In the genomic region with DNA sequence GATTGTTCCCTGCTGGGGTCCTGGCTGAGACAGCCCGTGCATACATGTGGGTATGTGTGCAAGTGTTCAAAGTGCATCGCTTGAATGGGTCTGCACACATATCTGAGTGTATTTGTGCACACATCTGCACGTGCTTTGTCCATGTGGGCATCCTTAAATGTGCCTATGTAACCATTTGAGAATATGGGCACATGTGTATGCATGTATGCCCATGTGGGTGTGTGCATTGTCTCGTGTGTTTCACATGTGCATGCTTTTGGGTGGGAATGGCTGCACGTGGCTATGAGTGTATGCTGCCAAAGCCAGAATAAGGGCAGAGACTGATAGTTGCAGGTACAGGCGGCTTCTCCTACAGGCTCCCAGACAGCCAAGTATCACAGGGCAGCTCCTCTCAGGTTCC, we compare ENCODE assay signal across 21 cellular contexts.
DNase-seq lines count a peak whose midpoint lies in the region; ATAC-seq, FAIRE-seq and TF ChIP-seq lines count a peak whose summit lies in the region.
"Had no signal": no experiment of that assay in that cellular context is flagged by ENCODE, and none has a peak within 500 bp of the region (broad histone marks: within the 10 kb centered on the region; RNA-seq: fewer than 3 reads in every experiment).

No MANE protein-coding gene starts in this region.

- no peaks in the 10 kb centered on the region for H4K20me1 ChIP-seq in H1 (replicated peaks in 1 of 2; ENCODE audit: control insufficient read depth in 1 of 2, insufficient read depth in 2 of 2, low read length in 2 of 2)
- H4K20me1 ChIP-seq: BLaER1 treated with 17β-estradiol and CSF1 and Interleukin-3, amounts not matched to agents 10 nM and 100 nM had no signal

- no peak overlapping the region for H3K4me2 ChIP-seq in H1 (ENCODE audit: insufficient read depth in 1 of 2, low read depth in 2 of 2, low read length in 2 of 2)
- no peak overlapping the region for H3K4me2 ChIP-seq in trophoblast cell (ENCODE audit: low read length)
- H3K4me2 ChIP-seq: A549; BLaER1 treated with 17β-estradiol and CSF1 and Interleukin-3, amounts not matched to agents 10 nM and 100 nM had no signal

- H2AFZ ChIP-seq in H1 (ENCODE audit: low read length) (no peak overlapping the region), trophoblast cell (ENCODE audit: insufficient read depth, low read length, poor library complexity) (no peak overlapping the region)

- H3K23me2 ChIP-seq in H1 (ENCODE audit: low read depth, low read length) = no peaks in the 10 kb centered on the region

- H2BK20ac ChIP-seq in H1 (ENCODE audit: low read length) = no peak overlapping the region

- peaks cover 9% of the 10 kb centered on the region for H3K27me3 Mint-ChIP-seq in activated CD8-positive, alpha-beta T cell treated with anti-CD3 and anti-CD28 coated beads, Interleukin-2, amount 10 ng/mL, durations not matched to agents 7 days and 5 days (ENCODE audit: low read depth)
- H3K27me3 Mint-ChIP-seq in activated CD8-positive, alpha-beta T cell treated with anti-CD3 and anti-CD28 coated beads for 36 hours = peaks cover 29% of the 10 kb centered on the region

- no peak for DNase-seq in activated CD8-positive, alpha-beta T cell treated with anti-CD3 and anti-CD28 coated beads, Interleukin-2, amount 10 ng/mL, durations not matched to agents 7 days and 5 days
- no peak for DNase-seq in activated CD8-positive, alpha-beta T cell treated with anti-CD3 and anti-CD28 coated beads for 36 hours
- DNase-seq in H1 (ENCODE audit: low read depth in 1 of 2, low spot score in 2 of 2) (no peak), trophoblast cell (no peak), T-helper 2 cell (no peak)
- DNase-seq: AML-193; Caco-2; Calu3; CD4-positive, alpha-beta T cell; CD8-positive, alpha-beta T cell; DMS79 treated with DMSO at 0.1 percent for 48 hours; GF-D8 had no signal

- intact Hi-C loops in activated CD8-positive, alpha-beta T cell treated with anti-CD3 and anti-CD28 coated beads for 36 hours (cut with micrococcal nuclease) = no loop called here

- H2BK120ac ChIP-seq in H1 (replicated peaks; ENCODE audit: low read depth, low read length) (no peak overlapping the region), trophoblast cell (ENCODE audit: insufficient read depth, low read length, poor library complexity) (no peak overlapping the region)

- H2AK5ac ChIP-seq in H1 (ENCODE audit: low read depth, low read length) (no peak overlapping the region), trophoblast cell (ENCODE audit: low read length) (no peak overlapping the region)

- H4K5ac ChIP-seq in H1 (ENCODE audit: insufficient read length, low read depth, low read length) = no peak overlapping the region

- H3K79me2 ChIP-seq in H1 (ENCODE audit: control insufficient read depth in 1 of 2, insufficient read depth in 2 of 2, low read length in 2 of 2) (no peaks in the 10 kb centered on the region), trophoblast cell (ENCODE audit: control insufficient read depth, insufficient read depth, low read length, poor library complexity) (no peaks in the 10 kb centered on the region)

- H3K18ac ChIP-seq in H1 (ENCODE audit: extremely low read depth, low read length) = no peak overlapping the region
- H3K18ac ChIP-seq in trophoblast cell (ENCODE audit: low read length) = no peak overlapping the region

- no peak for FAIRE-seq in H1 (lab: Jason Lieb, UNC)
- FAIRE-seq: A549, D721Med, G401.6, GM12891, GM19239 had no signal

- 72% methylated on average over 6 of the region's 6 CpGs; no CpG with 5 or more reads in 1 of the 2 experiments for WGBS in H1 (ENCODE audit: extremely low coverage in 1 of 2, insufficient coverage in 1 of 2, insufficient read length in 1 of 2, insufficient replicate concordance in 2 of 2, low coverage in 1 of 2, low lambda C conversion rate in 2 of 2, missing lambda C conversion rate in 1 of 2), 2 experiments
- no CpG with 5 or more reads among the region's 6 CpGs for WGBS in trophoblast cell (ENCODE audit: extremely low coverage, insufficient coverage, insufficient read length)

- H3K79me1 ChIP-seq in H1 (ENCODE audit: low read depth, low read length) (no peaks in the 10 kb centered on the region), trophoblast cell (ENCODE audit: low read length) (no peaks in the 10 kb centered on the region)

- no peaks in the 10 kb centered on the region for H3K36me3 ChIP-seq in H1 (ENCODE audit: control insufficient read depth in 2 of 4, insufficient read depth in 4 of 4, low read length in 3 of 4)
- no peaks in the 10 kb centered on the region for H3K36me3 ChIP-seq in trophoblast cell (ENCODE audit: control insufficient read depth in 1 of 2, insufficient read depth in 2 of 2, low read length in 2 of 2)
- H3K36me3 ChIP-seq: BLaER1 treated with 17β-estradiol and CSF1 and Interleukin-3, amounts not matched to agents 10 nM and 100 nM had no signal

- peak overlapping the region; percentile 54 for H3K4ac ChIP-seq in H1 (replicated peaks; ENCODE audit: insufficient read length, low read depth, low read length)
- no peak overlapping the region for H3K4ac ChIP-seq in trophoblast cell (ENCODE audit: low read depth, low read length)

- no peak overlapping the region for H3K27ac ChIP-seq in H1 (ENCODE audit: low read depth, low read length)
- H3K27ac ChIP-seq in trophoblast cell (ENCODE audit: low read depth, low read length) = no peak overlapping the region
- H3K27ac ChIP-seq: 22Rv1; A549; BLaER1 treated with 17β-estradiol and CSF1 and Interleukin-3, amounts not matched to agents 10 nM and 100 nM; C4-2B had no signal

- H2BK12ac ChIP-seq in H1 (ENCODE audit: low read depth, low read length) (no peak overlapping the region), trophoblast cell (ENCODE audit: low read length) (no peak overlapping the region)

- TF ChIP-seq EP300 in H1 (IDR thresholded peaks at IDR 0.05; ENCODE audit: borderline replicate concordance in 1 of 2, low read depth in 2 of 2, low read length in 2 of 2) = no peak

- H4K8ac ChIP-seq in H1 (ENCODE audit: extremely low read depth, insufficient read depth, low read length) (no peak overlapping the region; the same call in 1 of the 2 replicates), trophoblast cell (ENCODE audit: low read depth, low read length) (no peak overlapping the region)

- H4K91ac ChIP-seq in H1 (replicated peaks; ENCODE audit: insufficient read length, low read length) (no peak overlapping the region), trophoblast cell (ENCODE audit: low read depth, low read length) (no peak overlapping the region)

- H2BK15ac ChIP-seq in H1 (ENCODE audit: low read length) = no peak overlapping the region

- ATAC-seq in activated CD8-positive, alpha-beta T cell treated with anti-CD3 and anti-CD28 coated beads, Interleukin-2, amount 10 ng/mL, durations not matched to agents 7 days and 5 days = no peak
- ATAC-seq in activated CD8-positive, alpha-beta T cell treated with anti-CD3 and anti-CD28 coated beads for 36 hours = no peak
- ATAC-seq: A549; CD8-positive, alpha-beta T cell had no signal

- no peak overlapping the region for H3K4me3 Mint-ChIP-seq in activated CD8-positive, alpha-beta T cell treated with anti-CD3 and anti-CD28 coated beads, Interleukin-2, amount 10 ng/mL, durations not matched to agents 7 days and 5 days
- no peak overlapping the region for H3K4me3 Mint-ChIP-seq in activated CD8-positive, alpha-beta T cell treated with anti-CD3 and anti-CD28 coated beads for 36 hours
- H3K4me3 Mint-ChIP-seq: B cell; CD4-positive, alpha-beta T cell; CD8-positive, alpha-beta T cell had no signal

- TF ChIP-seq POLR2A in H1 (IDR thresholded peaks at IDR 0.05; ENCODE audit: control extremely low read depth in 1 of 2, low read depth in 2 of 2, low read length in 2 of 2) = no peak

- H3K23ac ChIP-seq in H1 (ENCODE audit: insufficient read length) (no peak overlapping the region), trophoblast cell (ENCODE audit: low read length) (no peak overlapping the region)

- H3K4me1 ChIP-seq in H1 (replicated peaks in 1 of 4; ENCODE audit: control insufficient read depth in 3 of 4, insufficient read depth in 4 of 4, low read length in 3 of 4) (no peaks in the 10 kb centered on the region), trophoblast cell (ENCODE audit: control insufficient read depth in 1 of 2, insufficient read depth in 2 of 2, low read length in 2 of 2) (peaks cover 4% of the 10 kb centered on the region in 2 experiments)
- H3K4me1 ChIP-seq: A549, Caco-2 had no signal

- no peak overlapping the region for H3K56ac ChIP-seq in H1 (replicated peaks; ENCODE audit: insufficient read length, low read depth, low read length)

- POLR2A ChIA-PET in activated CD8-positive, alpha-beta T cell treated with anti-CD3 and anti-CD28 coated beads, Interleukin-2, amount 10 ng/mL, durations not matched to agents 7 days and 5 days (lab: Charles Lee) = no interaction called here
- POLR2A ChIA-PET in activated CD8-positive, alpha-beta T cell treated with anti-CD3 and anti-CD28 coated beads for 36 hours (lab: Charles Lee) = interaction anchor here (0.7 kb wide), 1 partner anchor 232 kb away, joined by 3 read pairs; no protein-coding TSS in a partner anchor
- POLR2A ChIA-PET in H1 (lab: Charles Lee; ENCODE audit: partially characterized antibody) = no interaction called here

- H3K9me3 ChIP-seq in H1 (ENCODE audit: insufficient read depth in 2 of 2, low read depth in 1 of 2, low read length in 1 of 2) (peaks cover 0 to 4% of the 10 kb centered on the region in 2 experiments; a peak in 1 of 4 replicates), trophoblast cell (ENCODE audit: insufficient read depth, low read depth, low read length) (peaks cover 4% of the 10 kb centered on the region)

- CTCF ChIA-PET in activated CD8-positive, alpha-beta T cell treated with anti-CD3 and anti-CD28 coated beads, Interleukin-2, amount 10 ng/mL, durations not matched to agents 7 days and 5 days (lab: Charles Lee) = no interaction called here
- CTCF ChIA-PET in activated CD8-positive, alpha-beta T cell treated with anti-CD3 and anti-CD28 coated beads for 36 hours (lab: Charles Lee) = no interaction called here
- CTCF ChIA-PET in H1 (lab: Charles Lee; ENCODE audit: partially characterized antibody) = interaction anchor here (1.1 kb wide), 1 partner anchor 12 kb away, joined by 3 read pairs; no protein-coding TSS in a partner anchor

- no peak overlapping the region for H2BK5ac ChIP-seq in H1 (ENCODE audit: low read depth, low read length)
- H2BK5ac ChIP-seq in trophoblast cell (ENCODE audit: low read depth, low read length, poor library complexity) = no peak overlapping the region

- H3K14ac ChIP-seq in H1 (ENCODE audit: insufficient read length) = no peak overlapping the region
- H3K14ac ChIP-seq in trophoblast cell (ENCODE audit: low read length) = no peak overlapping the region

- no peaks in the 10 kb centered on the region for H3K9me3 Mint-ChIP-seq in activated CD8-positive, alpha-beta T cell treated with anti-CD3 and anti-CD28 coated beads, Interleukin-2, amount 10 ng/mL, durations not matched to agents 7 days and 5 days (ENCODE audit: insufficient read depth)
- peaks cover 6% of the 10 kb centered on the region for H3K9me3 Mint-ChIP-seq in activated CD8-positive, alpha-beta T cell treated with anti-CD3 and anti-CD28 coated beads for 36 hours

- no peak overlapping the region for H3K9ac ChIP-seq in H1 (replicated peaks in 1 of 4; ENCODE audit: extremely low read depth in 1 of 4, low read depth in 3 of 4, low read length in 3 of 4)
- H3K9ac ChIP-seq in trophoblast cell (ENCODE audit: low read length) = peak overlapping the region; percentile 29
- H3K9ac ChIP-seq: BLaER1 treated with 17β-estradiol and CSF1 and Interleukin-3, amounts not matched to agents 10 nM and 100 nM had no signal

- TF ChIP-seq CTCF in activated CD8-positive, alpha-beta T cell treated with anti-CD3 and anti-CD28 coated beads for 36 hours (IDR thresholded peaks at IDR 0.05) = no peak
- no peak for TF ChIP-seq CTCF in H1 (IDR thresholded peaks at IDR 0.05; ENCODE audit: control extremely low read depth in 1 of 3, insufficient read depth in 1 of 3, low read depth in 1 of 3, low read length in 3 of 3)

- H3K4me3 ChIP-seq in H1 (ENCODE audit: extremely low read depth in 1 of 4, insufficient read depth in 2 of 4, low read depth in 3 of 4, low read length in 4 of 4) (no peak overlapping the region), trophoblast cell (ENCODE audit: low read depth, low read length) (no peak overlapping the region)
- H3K4me3 ChIP-seq: A549; BLaER1 treated with 17β-estradiol and CSF1 and Interleukin-3, amounts not matched to agents 10 nM and 100 nM had no signal

- no peak overlapping the region for H4K12ac ChIP-seq in trophoblast cell (ENCODE audit: low read depth, low read length)

- H3K27ac Mint-ChIP-seq in activated CD8-positive, alpha-beta T cell treated with anti-CD3 and anti-CD28 coated beads, Interleukin-2, amount 10 ng/mL, durations not matched to agents 7 days and 5 days = peak overlapping the region; percentile 30
- no peak overlapping the region for H3K27ac Mint-ChIP-seq in activated CD8-positive, alpha-beta T cell treated with anti-CD3 and anti-CD28 coated beads for 36 hours
- H3K27ac Mint-ChIP-seq: B cell; CD4-positive, alpha-beta T cell; CD8-positive, alpha-beta T cell had no signal

- no peaks in the 10 kb centered on the region for H3K36me3 Mint-ChIP-seq in activated CD8-positive, alpha-beta T cell treated with anti-CD3 and anti-CD28 coated beads, Interleukin-2, amount 10 ng/mL, durations not matched to agents 7 days and 5 days (ENCODE audit: low read depth)
- no peaks in the 10 kb centered on the region for H3K36me3 Mint-ChIP-seq in activated CD8-positive, alpha-beta T cell treated with anti-CD3 and anti-CD28 coated beads for 36 hours (ENCODE audit: low read depth)
- H3K36me3 Mint-ChIP-seq: CD8-positive, alpha-beta T cell had no signal

- TF ChIP-seq RAD21 in H1 (IDR thresholded peaks at IDR 0.05 in 1 of 2, conservative IDR thresholded peaks at IDR 0.05 in 1 of 2; ENCODE audit: low read depth in 2 of 2, low read length in 2 of 2) = no peak

- H3K4me1 Mint-ChIP-seq in activated CD8-positive, alpha-beta T cell treated with anti-CD3 and anti-CD28 coated beads, Interleukin-2, amount 10 ng/mL, durations not matched to agents 7 days and 5 days (ENCODE audit: low read depth) = no peaks in the 10 kb centered on the region
- H3K4me1 Mint-ChIP-seq in activated CD8-positive, alpha-beta T cell treated with anti-CD3 and anti-CD28 coated beads for 36 hours (ENCODE audit: low read depth) = no peaks in the 10 kb centered on the region

- H3K27me3 ChIP-seq in H1 (replicated peaks in 1 of 4; ENCODE audit: control insufficient read depth in 3 of 4, extremely low read depth in 1 of 4, insufficient read depth in 3 of 4, low read length in 3 of 4) (no peaks in the 10 kb centered on the region), trophoblast cell (ENCODE audit: insufficient read depth, low read length) (no peaks in the 10 kb centered on the region)
- H3K27me3 ChIP-seq: BLaER1 treated with 17β-estradiol and CSF1 and Interleukin-3, amounts not matched to agents 10 nM and 100 nM had no signal
